In the genomic region with DNA sequence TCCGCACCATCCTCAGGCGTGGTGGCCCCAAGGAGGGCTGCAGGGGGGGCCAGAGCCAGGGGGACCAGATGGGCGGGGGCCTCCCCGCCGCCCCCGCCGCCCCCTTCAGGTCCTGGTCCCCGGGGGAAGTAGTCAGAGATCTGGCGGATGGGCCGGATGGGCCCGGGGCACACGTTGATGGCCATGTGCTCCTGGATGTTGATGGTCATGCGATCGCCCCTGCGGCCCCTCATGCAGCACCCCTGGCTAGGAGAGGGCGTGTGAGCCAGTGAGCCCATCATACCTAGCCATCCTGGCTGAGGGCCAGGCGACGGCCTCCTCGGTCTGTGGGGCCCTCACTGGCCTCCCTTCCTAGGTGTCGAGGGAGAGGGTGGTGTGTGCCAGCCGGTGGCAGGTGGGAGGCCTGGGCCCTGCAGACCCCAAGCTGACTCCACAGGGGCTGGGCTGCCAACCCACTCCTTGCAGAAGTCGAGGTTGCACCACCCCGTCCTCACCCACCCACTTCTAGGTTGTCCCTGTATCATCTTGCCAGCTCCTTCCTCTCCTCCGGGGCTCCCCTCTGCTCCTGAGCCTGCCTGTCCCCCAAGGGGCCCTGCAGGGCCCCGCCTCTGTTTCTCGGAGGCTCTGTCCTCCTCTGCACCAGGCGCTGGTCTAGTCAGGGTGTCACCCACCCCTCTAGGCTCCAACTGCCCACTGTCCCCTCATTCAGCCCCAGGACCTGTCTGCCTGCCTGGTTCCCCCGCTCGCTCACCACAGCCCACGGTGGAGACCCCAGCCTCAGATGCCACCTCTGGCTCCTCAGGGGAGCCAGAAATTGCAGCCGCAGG, we compare ENCODE assay signal across 1 cellular context.
TF ChIP-seq lines count a peak whose summit lies in the region.

No MANE protein-coding gene starts in this region.

TF ChIP-seq in HepG2, 621 proteins besides CTCF, POLR2A, EP300 and RAD21:
- TF ChIP-seq ZNF10 (CRISPR knock-in tag; IDR thresholded peaks at IDR 0.05; ENCODE audit: borderline replicate concordance, low read depth), result no peak
- 0 out of 2 replicates have a peak, but pooled peaks have one; percentile 11 for TF ChIP-seq PCBP1 (IDR thresholded peaks at IDR 0.05; ENCODE audit: borderline replicate concordance, low read depth, low read length)
- no peak for TF ChIP-seq ZNF589 (CRISPR knock-in tag; conservative IDR thresholded peaks at IDR 0.05)
- TF ChIP-seq PATZ1 (CRISPR knock-in tag; IDR thresholded peaks at IDR 0.05), result 0 out of 2 replicates have a peak, but pooled peaks have one; percentile 7
- TF ChIP-seq, protein P1, sequence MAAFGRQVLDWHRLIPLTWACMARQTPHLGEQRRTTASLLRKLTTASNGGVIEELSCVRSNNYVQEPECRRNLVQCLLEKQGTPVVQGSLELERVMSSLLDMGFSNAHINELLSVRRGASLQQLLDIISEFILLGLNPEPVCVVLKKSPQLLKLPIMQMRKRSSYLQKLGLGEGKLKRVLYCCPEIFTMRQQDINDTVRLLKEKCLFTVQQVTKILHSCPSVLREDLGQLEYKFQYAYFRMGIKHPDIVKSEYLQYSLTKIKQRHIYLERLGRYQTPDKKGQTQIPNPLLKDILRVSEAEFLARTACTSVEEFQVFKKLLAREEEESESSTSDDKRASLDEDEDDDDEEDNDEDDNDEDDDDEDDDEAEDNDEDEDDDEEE (CRISPR knock-in tag; IDR thresholded peaks at IDR 0.05), result no peak
